In genomic region chr6:57313711-57314471, GRCh38 we compare ENCODE assay signal across 12 cellular contexts. TPM values are rescaled to one million over a fixed set of nuclear protein-coding genes. Genes with fewer than 3 reads are reported as not detected.
DNase-seq lines count a peak whose midpoint lies in the region; ATAC-seq, FAIRE-seq and TF ChIP-seq lines count a peak whose summit lies in the region.
"Had no signal": no experiment of that assay in that cellular context is flagged by ENCODE, and none has a peak within 500 bp of the region (broad histone marks: within the 10 kb centered on the region; RNA-seq: fewer than 3 reads in every experiment).

No MANE protein-coding gene starts in this region.

- H3K27me3 Mint-ChIP-seq in nephron (ENCODE audit: low read depth): peaks cover 5% of the 10 kb centered on the region
- H3K27me3 Mint-ChIP-seq: stimulated activated naive CD8-positive, alpha-beta T cell treated with anti-CD3 and anti-CD28 coated beads, Interleukin-15, amount 100 ng/mL, for 72 hours had no signal

- H3K27ac Mint-ChIP-seq in nephron: peak overlapping the region; percentile 49 to 88 (median 84)
- H3K27ac Mint-ChIP-seq: stimulated activated naive CD8-positive, alpha-beta T cell treated with anti-CD3 and anti-CD28 coated beads, Interleukin-15, amount 100 ng/mL, for 72 hours had no signal

- H3K9me3 ChIP-seq in AG04450 (ENCODE audit: control insufficient read depth, insufficient read depth, low read length) (peaks cover 15% of the 10 kb centered on the region), MG63 (no peaks in the 10 kb centered on the region), endothelial cell of umbilical vein (replicated peaks; ENCODE audit: control insufficient read depth, insufficient read depth, low read length) (no peaks in the 10 kb centered on the region)

- DNase-seq in AG04450 (ENCODE audit: low read depth, low spot score) (peak; percentile 94), MG63 (peak; percentile 91), endothelial cell of umbilical vein (ENCODE audit: low read depth, low spot score) (peak; percentile 88), retina (no peak), GM12891 (ENCODE audit: insufficient read length, low spot score) (no peak)
- DNase-seq: H7; mesendoderm; NCI-H510A treated with DMSO at 0.1 percent for 48 hours; stimulated activated naive CD8-positive, alpha-beta T cell treated with anti-CD3 and anti-CD28 coated beads, Interleukin-15, amount 100 ng/mL, for 72 hours had no signal

- H2AFZ ChIP-seq in endothelial cell of umbilical vein (ENCODE audit: low read depth, low read length): peak overlapping the region; percentile 96

- ATAC-seq in GM19467 (IDR thresholded peaks at IDR 0.05; ENCODE audit: unreplicated experiment): no peak
- no peak for ATAC-seq in GM18505 (IDR thresholded peaks at IDR 0.05; ENCODE audit: unreplicated experiment)
- ATAC-seq: stimulated activated naive CD8-positive, alpha-beta T cell treated with anti-CD3 and anti-CD28 coated beads, Interleukin-15, amount 100 ng/mL, for 72 hours had no signal

- intact Hi-C loops in endothelial cell of umbilical vein (cut with micrococcal nuclease): loop anchor here (10.0 kb wide), 1 partner anchor 669 kb away; the partner anchor contains the start of gene DST

- peaks cover 7% of the 10 kb centered on the region for H3K9me3 Mint-ChIP-seq in nephron
- H3K9me3 Mint-ChIP-seq: stimulated activated naive CD8-positive, alpha-beta T cell treated with anti-CD3 and anti-CD28 coated beads, Interleukin-15, amount 100 ng/mL, for 72 hours had no signal

- peak overlapping the region; percentile 38 for H3K4me2 ChIP-seq in endothelial cell of umbilical vein (ENCODE audit: insufficient read depth, low read length)

- peaks cover 11% of the 10 kb centered on the region for H3K79me2 ChIP-seq in endothelial cell of umbilical vein (ENCODE audit: control insufficient read depth, insufficient read depth, low read length)

- H4K20me1 ChIP-seq in endothelial cell of umbilical vein (replicated peaks; ENCODE audit: control insufficient read depth, extremely low read depth, insufficient read depth, low read length): no peaks in the 10 kb centered on the region

- H3K4me3 ChIP-seq in AG04450 (ENCODE audit: low read depth, low read length) (peak overlapping the region; percentile 1; the same call in 1 of the 2 replicates), MG63 (no peak overlapping the region), endothelial cell of umbilical vein (replicated peaks in 1 of 3; ENCODE audit: insufficient read depth in 1 of 3, low read depth in 1 of 3, low read length in 3 of 3) (no peak overlapping the region)

- dilution Hi-C loops in endothelial cell of umbilical vein (cut with MboI; ENCODE audit: extremely low pct_ligation_motif_present, low sequenced_read_pairs): loop anchor here (25.0 kb wide), 1 partner anchor 702 kb away; no protein-coding TSS in a partner anchor

- H3K4me1 ChIP-seq in endothelial cell of umbilical vein (ENCODE audit: control insufficient read depth, extremely low read depth, insufficient read depth, low read length): peaks cover 34% of the 10 kb centered on the region

- H3K27me3 ChIP-seq in AG04450 (ENCODE audit: control insufficient read depth, insufficient read depth, low read length): no peaks in the 10 kb centered on the region
- H3K27me3 ChIP-seq in MG63: no peaks in the 10 kb centered on the region
- H3K27me3 ChIP-seq in endothelial cell of umbilical vein (ENCODE audit: control insufficient read depth in 2 of 2, insufficient read depth in 2 of 2, low read length in 2 of 2): no peaks in the 10 kb centered on the region

- BruUV-seq in endothelial cell of umbilical vein (replicated peaks; lab: Mats Ljungman, UMichigan): no TSS peak

- CTCF ChIA-PET in AG04450 (lab: Charles Lee) (interaction anchor here (0.6 to 4.7 kb wide), 11 partner anchors 47 to 456 kb away, joined by 3 to 109 read pairs (median 9); partner anchors contain the start of genes BEND6 and RAB23), endothelial cell of umbilical vein (lab: Charles Lee) (interaction anchor here (0.8 to 4.8 kb wide), 22 partner anchors 9 to 952 kb away, joined by 3 to 170 read pairs (median 4); partner anchors contain the start of genes BEND6, KIAA1586, RAB23 and ZNF451)

- TF ChIP-seq POLR2A in endothelial cell of umbilical vein (IDR thresholded peaks at IDR 0.05; ENCODE audit: low read depth, low read length) (no peak), GM12891 (IDR thresholded peaks at IDR 0.05; ENCODE audit: low read depth, low read length) (no peak), GM18505 (IDR thresholded peaks at IDR 0.05; ENCODE audit: borderline replicate concordance, extremely low read depth, insufficient read depth, insufficient read length) (no peak)

- H3K9ac ChIP-seq in endothelial cell of umbilical vein (replicated peaks; ENCODE audit: extremely low read depth, insufficient read depth, low read length): peak overlapping the region; percentile 48

- H3K9me1 ChIP-seq in endothelial cell of umbilical vein (replicated peaks; ENCODE audit: control insufficient read depth, extremely low read depth, insufficient read depth, low read length): no peaks in the 10 kb centered on the region

- H3K36me3 Mint-ChIP-seq in nephron (ENCODE audit: low read depth): peaks cover 2% of the 10 kb centered on the region

- H3K4me3 Mint-ChIP-seq in nephron: peak overlapping the region in 1 of 3 experiments; percentile 35
- H3K4me3 Mint-ChIP-seq: stimulated activated naive CD8-positive, alpha-beta T cell treated with anti-CD3 and anti-CD28 coated beads, Interleukin-15, amount 100 ng/mL, for 72 hours had no signal

- POLR2A ChIA-PET in AG04450 (lab: Yijun Ruan, JAX): interaction anchor here (0.5 to 2.5 kb wide), 18 partner anchors 11 to 283 kb away, joined by 3 to 26 read pairs (median 4); partner anchors contain the start of genes BAG2, RAB23 and ZNF451
- POLR2A ChIA-PET in endothelial cell of umbilical vein (lab: Charles Lee): interaction anchor here (1.4 kb wide), 2 partner anchors 48 to 359 kb away, joined by 3 to 4 read pairs; partner anchors contain the start of gene BEND6

- TF ChIP-seq CTCF in AG04450 (IDR thresholded peaks at IDR 0.05; ENCODE audit: low read depth, low read length): 0 out of 2 replicates have a peak, but pooled peaks have one; percentile 28
- no peak for TF ChIP-seq CTCF in endothelial cell of umbilical vein (IDR thresholded peaks at IDR 0.05; ENCODE audit: extremely low read depth in 1 of 2, insufficient read depth in 1 of 2, low read depth in 1 of 2, low read length in 2 of 2)
- TF ChIP-seq CTCF in nephron (IDR thresholded peaks at IDR 0.05; ENCODE audit: unreplicated experiment in 3 of 3): no peak

- H3K36me3 ChIP-seq in MG63 (peaks cover 5% of the 10 kb centered on the region), endothelial cell of umbilical vein (ENCODE audit: control insufficient read depth in 2 of 2, extremely low read depth in 1 of 2, insufficient read depth in 2 of 2, low read length in 2 of 2) (no peaks in the 10 kb centered on the region)

- H3K27ac ChIP-seq in AG04450 (ENCODE audit: low read depth, low read length) (peak overlapping the region; percentile 89), endothelial cell of umbilical vein (ENCODE audit: insufficient read depth, low read depth, low read length) (peak overlapping the region; percentile 79)

- peaks cover 33% of the 10 kb centered on the region for H3K4me1 Mint-ChIP-seq in nephron

- FAIRE-seq in endothelial cell of umbilical vein (lab: Jason Lieb, UNC) (peak; percentile 52), GM12891 (lab: Jason Lieb, UNC) (no peak)

TF ChIP-seq in endothelial cell of umbilical vein, 7 proteins besides CTCF, POLR2A, EP300 and RAD21 (continues in another document):
- no peak for TF ChIP-seq GATA2 (IDR thresholded peaks at IDR 0.05; ENCODE audit: insufficient read depth, insufficient read length, low read depth, low read length)
- TF ChIP-seq EZH2 (IDR thresholded peaks at IDR 0.05; ENCODE audit: borderline replicate concordance, low read depth, low read length, severe bottlenecking): no peak
- TF ChIP-seq, protein P1, sequence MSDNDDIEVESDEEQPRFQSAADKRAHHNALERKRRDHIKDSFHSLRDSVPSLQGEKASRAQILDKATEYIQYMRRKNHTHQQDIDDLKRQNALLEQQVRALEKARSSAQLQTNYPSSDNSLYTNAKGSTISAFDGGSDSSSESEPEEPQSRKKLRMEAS (IDR thresholded peaks at IDR 0.05; ENCODE audit: insufficient read depth, insufficient read length): peak; percentile 25
- peak; percentile 86 for TF ChIP-seq FOS (IDR thresholded peaks at IDR 0.05; ENCODE audit: borderline replicate concordance, insufficient read depth, low read length)
- peak; percentile 76 for TF ChIP-seq JUN (IDR thresholded peaks at IDR 0.05; ENCODE audit: borderline replicate concordance, insufficient read depth, insufficient read length, low read depth)
- no peak for TF ChIP-seq POLR2AphosphoS5 (IDR thresholded peaks at IDR 0.05; ENCODE audit: insufficient read depth, low read depth, low read length)

TF ChIP-seq in GM12891, 5 proteins besides CTCF, POLR2A, EP300 and RAD21:
- no peak for TF ChIP-seq POLR2AphosphoS5 (IDR thresholded peaks at IDR 0.05; ENCODE audit: low read depth, low read length)
- TF ChIP-seq PAX5 (IDR thresholded peaks at IDR 0.05; ENCODE audit: insufficient read depth, low read length, severe bottlenecking): no peak
- TF ChIP-seq POU2F2 (IDR thresholded peaks at IDR 0.05; ENCODE audit: low read depth, low read length): no peak
- TF ChIP-seq SPI1 (IDR thresholded peaks at IDR 0.05; ENCODE audit: low read depth, low read length): no peak
- TF ChIP-seq TAF1 (IDR thresholded peaks at IDR 0.05; ENCODE audit: low read depth, low read length): no peak
TF ChIP-seq in GM12891: peak in this region for 0.

RNA-seq across cellular contexts. Expression of gene PRIM2, which starts 3.5 kb away (rescaled TPM):
- polyA plus RNA-seq in AG04450 (2011; rRNA removed) (23.8 and 30.2 TPM in 2 replicates), endothelial cell of umbilical vein (4.4 and 5.3 TPM in 2 replicates)
- polyA minus RNA-seq in AG04450 (2011; rRNA and poly(A)+ RNA removed): 27.9 and 38.4 TPM in 2 replicates
- 49.1 and 60.0 TPM in 2 replicates for total RNA-seq in MG63 (2014; rRNA removed; shearing (Covaris generic); ENCODE audit: low replicate concordance)
- 21.0 and 22.5 TPM in 2 replicates for total RNA-seq in endothelial cell of umbilical vein
- polyA plus RNA-seq in endothelial cell of umbilical vein (2011; cell fraction: cytosol; rRNA removed): 9.2 and 9.4 TPM in 2 replicates
- polyA plus RNA-seq in endothelial cell of umbilical vein (2011; cell fraction: nucleus; rRNA removed): 9.4 and 11.0 TPM in 2 replicates
- polyA plus RNA-seq in endothelial cell of umbilical vein (2012): 8.0 and 15.0 TPM in 2 replicates
- 13.9 and 14.5 TPM in 2 replicates for polyA minus RNA-seq in endothelial cell of umbilical vein
- 20.0 TPM for polyA minus RNA-seq in endothelial cell of umbilical vein (2011; cell fraction: cytosol; rRNA and poly(A)+ RNA removed)
- polyA minus RNA-seq in endothelial cell of umbilical vein (2011; cell fraction: nucleus; rRNA and poly(A)+ RNA removed): 35.0 and 56.5 TPM in 2 replicates
- 13.4 TPM for polyA plus RNA-seq in GM12891 (2012; ENCODE audit: low read depth, missing spikeins)

Comparison
In these comparisons a context has a peak if more than half of its experiments do, and no peak if none do; other contexts are left out.
1. DNase-seq: peak in AG04450 (single experiment), MG63 (single experiment) and endothelial cell of umbilical vein (single experiment); none in retina (single experiment) and GM12891 (single experiment).